ENCODE assay signal across 19 cellular contexts in the genomic region with DNA sequence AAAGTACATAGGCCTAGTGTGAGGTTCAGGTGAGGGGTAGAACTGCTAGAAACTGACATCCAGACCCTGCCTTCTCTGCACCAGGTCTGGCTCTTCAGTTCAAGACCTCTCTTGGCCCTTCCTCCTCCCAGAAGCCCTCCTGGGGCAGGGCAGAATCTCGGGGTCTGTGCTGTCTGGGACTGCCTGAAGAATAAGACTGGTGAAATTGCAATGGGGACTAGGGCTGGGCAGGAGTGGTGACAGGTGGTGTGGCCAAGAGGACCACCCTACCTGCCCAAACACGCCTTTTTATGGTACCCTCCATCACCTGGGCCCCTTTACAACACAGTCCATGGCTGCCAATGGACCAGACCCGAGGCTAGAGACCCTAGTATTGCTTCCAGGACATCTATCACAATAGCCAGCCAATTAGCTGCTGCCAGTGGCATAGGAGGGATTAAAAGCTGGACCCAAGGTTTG. TPM values are rescaled to one million over a fixed set of nuclear protein-coding genes. Genes with fewer than 3 reads are reported as not detected.
DNase-seq lines count a peak whose midpoint lies in the region; ATAC-seq, FAIRE-seq and TF ChIP-seq lines count a peak whose summit lies in the region.
"Had no signal": no experiment of that assay in that cellular context is flagged by ENCODE, and none has a peak within 500 bp of the region (broad histone marks: within the 10 kb centered on the region; RNA-seq: fewer than 3 reads in every experiment).

No MANE protein-coding gene starts in this region.

- no TSS peak for BruUV-seq in HepG2 (replicated peaks; lab: Mats Ljungman, UMichigan)

- no peaks in the 10 kb centered on the region for H3K9me3 ChIP-seq in HepG2 (ENCODE audit: low read length)
- no peaks in the 10 kb centered on the region for H3K9me3 ChIP-seq in right lobe of liver
- no peaks in the 10 kb centered on the region for H3K9me3 ChIP-seq in left lung
- H3K9me3 ChIP-seq in thyroid gland: no peaks in the 10 kb centered on the region
- H3K9me3 ChIP-seq: adrenal gland, Caco-2 had no signal

- CTCF ChIA-PET in HepG2 (lab: Yijun Ruan, JAX; ENCODE audit: low intra/inter-chr PET ratio, low total read pairs): no interaction called here
- CTCF ChIA-PET in activated B cell treated with CpG ODN at 0.5 μM for 24 hours (lab: Charles Lee): interaction anchor here (1.0 to 1.1 kb wide), 2 partner anchors 11 to 286 kb away, joined by 3 to 5 read pairs; no protein-coding TSS in a partner anchor

- no peak overlapping the region for H3K9ac ChIP-seq in HepG2 (ENCODE audit: insufficient read depth, low read depth, low read length)

- H3K27me3 ChIP-seq in HepG2 (ENCODE audit: control insufficient read depth in 1 of 2, insufficient read depth in 2 of 2, low read length in 2 of 2) (no peaks in the 10 kb centered on the region; a peak in 2 of 5 replicates), right lobe of liver (no peaks in the 10 kb centered on the region), left lung (no peaks in the 10 kb centered on the region), thyroid gland (no peaks in the 10 kb centered on the region)
- H3K27me3 ChIP-seq: adrenal gland had no signal

- no peak overlapping the region for H3K4me3 Mint-ChIP-seq in activated B cell treated with CpG ODN at 0.5 μM for 24 hours
- H3K4me3 Mint-ChIP-seq in nephron progenitor cell: no peak overlapping the region

- H3K4me3 ChIP-seq in HepG2 (replicated peaks in 1 of 3; ENCODE audit: insufficient read depth in 1 of 3, low read depth in 2 of 3, low read length in 3 of 3) (no peak overlapping the region), right lobe of liver (no peak overlapping the region), left lung (no peak overlapping the region), thyroid gland (replicated peaks in 1 of 3) (no peak overlapping the region)
- H3K4me3 ChIP-seq: adrenal gland had no signal

- H3K27ac ChIP-seq in HepG2 (ENCODE audit: extremely low read length, insufficient read depth, low read length) (no peak overlapping the region), right lobe of liver (no peak overlapping the region), left lung (no peak overlapping the region), thyroid gland (no peak overlapping the region)

- TF ChIP-seq POLR2A in HepG2 (IDR thresholded peaks at IDR 0.05; ENCODE audit: insufficient read depth in 1 of 2, low read depth in 2 of 2, low read length in 2 of 2) (no peak), right lobe of liver (IDR thresholded peaks at IDR 0.05) (no peak), thyroid gland (IDR thresholded peaks at IDR 0.05) (no peak)

- no peak for ATAC-seq in HepG2
- ATAC-seq in right lobe of liver: no peak
- no peak for ATAC-seq in activated B cell treated with CpG ODN at 0.5 μM for 24 hours (ENCODE audit: low read depth)
- no peak for ATAC-seq in left lung
- ATAC-seq in HG03039 (IDR thresholded peaks at IDR 0.05; ENCODE audit: unreplicated experiment): no peak
- ATAC-seq in HG02870 (IDR thresholded peaks at IDR 0.05; ENCODE audit: unreplicated experiment): no peak
- ATAC-seq: effector memory CD8-positive, alpha-beta T cell; natural killer cell treated with Interleukin-12 subunit alpha and Interleukin-12 subunit beta and Interleukin-15 and Interleukin-18, amount 100 ng/mL, for 72 hours had no signal

- H3K36me3 ChIP-seq in HepG2 (replicated peaks in 1 of 2; ENCODE audit: control insufficient read depth in 1 of 2, insufficient read depth in 2 of 2, low read length in 2 of 2) (peaks cover 18 to 56% of the 10 kb centered on the region in 2 experiments), right lobe of liver (peaks cover 0 to 46% (median 25%) of the 10 kb centered on the region in 4 donors), left lung (peaks cover 0 to 54% of the 10 kb centered on the region in 2 donors), thyroid gland (peaks cover 40 to 51% of the 10 kb centered on the region in 2 donors)

- no peak for TF ChIP-seq RAD21 in HepG2 (CRISPR knock-in tag; IDR thresholded peaks at IDR 0.05)

- no peak overlapping the region for H3K4me2 ChIP-seq in HepG2 (ENCODE audit: low read depth, low read length)

- peak overlapping the region; percentile 30 for H3K27ac Mint-ChIP-seq in activated B cell treated with CpG ODN at 0.5 μM for 24 hours
- peak overlapping the region; percentile 64 for H3K27ac Mint-ChIP-seq in nephron progenitor cell

- H3K4me1 Mint-ChIP-seq in activated B cell treated with CpG ODN at 0.5 μM for 24 hours (peaks cover 26% of the 10 kb centered on the region), nephron progenitor cell (peaks cover 31% of the 10 kb centered on the region)

- peaks cover 25% of the 10 kb centered on the region for H3K79me2 ChIP-seq in HepG2 (ENCODE audit: insufficient read depth, low read length)

- H3K9me3 Mint-ChIP-seq in activated B cell treated with CpG ODN at 0.5 μM for 24 hours: no peaks in the 10 kb centered on the region
- H3K9me3 Mint-ChIP-seq in nephron progenitor cell: no peaks in the 10 kb centered on the region
- H3K9me3 Mint-ChIP-seq: activated T-helper 2 cell treated with anti-CD3 and anti-CD28 coated beads, Interferon-gamma antibody, Interleukin-2, Interleukin-4, amounts not matched to agents 10 μg/mL and 5 μg/mL and 100 μg/mL, durations not matched to agents 14 hours and 24 hours and 36 hours; effector memory CD8-positive, alpha-beta T cell; memory B cell; natural killer cell treated with Interleukin-12 subunit alpha and Interleukin-12 subunit beta and Interleukin-15 and Interleukin-18, amount 100 ng/mL, for 72 hours; T-helper 1 cell treated with Interleukin-12 subunit alpha and Interleukin-12 subunit beta and Interleukin-4 antibody, amounts not matched to agents 30 μg/mL and 1 μg/mL, for 36 hours had no signal

- FAIRE-seq in HepG2 (lab: Jason Lieb, UNC): no peak
- FAIRE-seq: islet of Langerhans had no signal

- no peaks in the 10 kb centered on the region for H3K27me3 Mint-ChIP-seq in activated B cell treated with CpG ODN at 0.5 μM for 24 hours
- H3K27me3 Mint-ChIP-seq in nephron progenitor cell (ENCODE audit: low read depth, poor library complexity): peaks cover 6% of the 10 kb centered on the region
- H3K27me3 Mint-ChIP-seq: effector memory CD8-positive, alpha-beta T cell; memory B cell; natural killer cell treated with Interleukin-12 subunit alpha and Interleukin-12 subunit beta and Interleukin-15 and Interleukin-18, amount 100 ng/mL, for 72 hours had no signal

- peaks cover 26% of the 10 kb centered on the region for H3K4me1 ChIP-seq in HepG2 (ENCODE audit: insufficient read depth, low read length)
- peaks cover 0 to 22% (median 5%) of the 10 kb centered on the region in 4 donors for H3K4me1 ChIP-seq in right lobe of liver
- H3K4me1 ChIP-seq in left lung: peaks cover 8 to 25% of the 10 kb centered on the region in 2 donors
- H3K4me1 ChIP-seq in thyroid gland: peaks cover 22 to 27% of the 10 kb centered on the region in 2 donors

- TF ChIP-seq CTCF in HepG2 (CRISPR knock-in tag; IDR thresholded peaks at IDR 0.05) (no peak), right lobe of liver (IDR thresholded peaks at IDR 0.05) (no peak), activated B cell treated with CpG ODN at 0.5 μM for 24 hours (IDR thresholded peaks at IDR 0.05) (no peak), nephron progenitor cell (IDR thresholded peaks at IDR 0.05) (no peak), left lung (IDR thresholded peaks at IDR 0.05) (no peak), thyroid gland (IDR thresholded peaks at IDR 0.05) (no peak)

- DNase-seq in HepG2 (ENCODE audit: low spot score) (no peak), right lobe of liver (no peak), activated B cell treated with CpG ODN at 0.5 μM for 24 hours (no peak), nephron progenitor cell (no peak), left lung (no peak), thyroid gland (no peak)
- DNase-seq: adrenal gland; Caco-2; effector memory CD8-positive, alpha-beta T cell; EL; NCI-H1105; NCI-H526 treated with DMSO at 0.1 percent for 48 hours had no signal

- peaks cover 55% of the 10 kb centered on the region for H3K36me3 Mint-ChIP-seq in activated B cell treated with CpG ODN at 0.5 μM for 24 hours (ENCODE audit: low read depth)
- H3K36me3 Mint-ChIP-seq in nephron progenitor cell (ENCODE audit: low read depth): peaks cover 35% of the 10 kb centered on the region

- in situ Hi-C loops in HepG2 (cut with HindIII; ENCODE audit: extremely low pct_ligation_motif_present, low pct_unique_long_range_greater_than_20kb): no loop called here

- 0 out of 2 replicates have a peak, but pooled peaks cover 4% of the 10 kb centered on the region for H4K20me1 ChIP-seq in HepG2 (ENCODE audit: insufficient read depth, low read length)

- intact Hi-C loops in HepG2 (cut with micrococcal nuclease; ENCODE audit: unreplicated experiment): no loop called here
- intact Hi-C loops in right lobe of liver (cut with DNase I): no loop called here
- intact Hi-C loops in activated B cell treated with CpG ODN at 0.5 μM for 24 hours (cut with micrococcal nuclease): loop anchor here (5.0 to 10.0 kb wide), 2 partner anchors 180 to 412 kb away; no protein-coding TSS in a partner anchor
- intact Hi-C loops in left lung (cut with DNase I): no loop called here
- intact Hi-C loops in thyroid gland (cut with DNase I): no loop called here

- POLR2A ChIA-PET in HepG2 (lab: Yijun Ruan, JAX): interaction anchor here (1.2 kb wide), 1 partner anchor 26 kb away, joined by 4 read pairs; no protein-coding TSS in a partner anchor
- POLR2A ChIA-PET in activated B cell treated with CpG ODN at 0.5 μM for 24 hours (lab: Charles Lee): interaction anchor here (0.9 kb wide), 1 partner anchor 30 kb away, joined by 3 read pairs; a partner anchor contains a TSS

- no peak overlapping the region for H2AFZ ChIP-seq in HepG2 (ENCODE audit: low read length)

- WGBS in HepG2 (ENCODE audit: low lambda C conversion rate): 50% methylated on average over 2 of the region's 3 CpGs
- 80% methylated on average over 1 of the region's 3 CpGs for WGBS in right lobe of liver (ENCODE audit: insufficient coverage, low coverage, low lambda C conversion rate, missing lambda C conversion rate)
- 58 to 79% methylated on average over 3 of the region's 3 CpGs for WGBS in thyroid gland, 2 donors

- TF ChIP-seq EP300 in HepG2 (IDR thresholded peaks at IDR 0.05; ENCODE audit: low read depth in 2 of 2, low read length in 2 of 2) (no peak), HepG2 (CRISPR knock-in tag; IDR thresholded peaks at IDR 0.05; ENCODE audit: borderline replicate concordance) (no peak)

RNA-seq across cellular contexts. Expression of a gene that starts 1.5 kb away (rescaled TPM):
- 13.5 and 14.3 TPM in 2 replicates for total RNA-seq in HepG2 (2016; rRNA removed; fragmentation: Illumina TruSeq; extraction: Trizol)
- total RNA-seq in HepG2 (2016; cell fraction: cytosol; rRNA removed; fragmentation: Illumina TruSeq; extraction: Trizol; ENCODE audit: low read depth): 4.8 and 5.0 TPM in 2 replicates
- 13.6 and 14.6 TPM in 2 replicates for total RNA-seq in HepG2 (2016; cell fraction: insoluble cytoplasmic fraction; rRNA removed; fragmentation: Illumina TruSeq; extraction: Trizol)
- 10.8 and 12.0 TPM in 2 replicates for total RNA-seq in HepG2 (2016; cell fraction: membrane; rRNA removed; fragmentation: Illumina TruSeq; extraction: Trizol)
- total RNA-seq in HepG2 (2016; cell fraction: nucleus; rRNA removed; fragmentation: Illumina TruSeq; extraction: Trizol): 12.7 and 17.2 TPM in 2 replicates
- polyA plus RNA-seq in HepG2 (2011; rRNA removed): 35.2 and 44.2 TPM in 2 replicates
- polyA plus RNA-seq in HepG2 (2011; cell fraction: cytosol; rRNA removed): 25.4 and 38.7 TPM in 2 replicates
- 79.3 and 90.0 TPM in 2 replicates for polyA plus RNA-seq in HepG2 (2011; cell fraction: nucleus; rRNA removed)
- 14.1 and 18.5 TPM in 2 replicates for polyA plus RNA-seq in HepG2 (2012)
- polyA plus RNA-seq in HepG2 (2016; cell fraction: cytosol; fragmentation: Illumina TruSeq; extraction: Trizol; ENCODE audit: low read depth): 6.3 and 6.6 TPM in 2 replicates
- polyA plus RNA-seq in HepG2 (2016; cell fraction: insoluble cytoplasmic fraction; fragmentation: Illumina TruSeq; extraction: Trizol; ENCODE audit: low read depth): 15.7 and 21.1 TPM in 2 replicates
- 10.6 and 11.9 TPM in 2 replicates for polyA plus RNA-seq in HepG2 (2016; cell fraction: membrane; fragmentation: Illumina TruSeq; extraction: Trizol; ENCODE audit: low read depth)
- polyA plus RNA-seq in HepG2 (2016; cell fraction: nucleus; fragmentation: Illumina TruSeq; extraction: Trizol; ENCODE audit: insufficient read depth, low read depth): 26.0 and 26.3 TPM in 2 replicates
- polyA minus RNA-seq in HepG2 (2011; rRNA and poly(A)+ RNA removed; ENCODE audit: low replicate concordance): 68.5 and 115 TPM in 2 replicates
- 20.6 and 27.4 TPM in 2 replicates for polyA minus RNA-seq in HepG2 (2011; cell fraction: cytosol; rRNA and poly(A)+ RNA removed)
- 27.7 and 30.7 TPM in 2 replicates for polyA minus RNA-seq in HepG2 (2011; cell fraction: nucleus; rRNA and poly(A)+ RNA removed)
- total RNA-seq in right lobe of liver: 10 to 100 TPM in 4 of 6 experiments, 1 to 10 TPM in 2; 6.8 to 27.3 (median 12.3) TPM
- total RNA-seq in activated B cell treated with CpG ODN at 0.5 μM for 24 hours: 9.2 and 9.7 TPM in 2 replicates
- total RNA-seq in left lung: 10 to 100 TPM; 15.6 to 16.0 TPM
- 10 to 100 TPM; 21.6 to 32.2 (median 31.7) TPM for total RNA-seq in thyroid gland

RNA-seq across cellular contexts. Expression of a gene that starts 24.6 kb away (rescaled TPM):
- total RNA-seq in HepG2 (2016; rRNA removed; fragmentation: Illumina TruSeq; extraction: Trizol) (3.2 and 5.4 TPM in 2 replicates), right lobe of liver (under 1 TPM; 0.15 to 0.68 (median 0.34) TPM), activated B cell treated with CpG ODN at 0.5 μM for 24 hours (1.5 and 2.3 TPM in 2 replicates), left lung (1 to 10 TPM in 1 of 2 donors, under 1 TPM in 1; 0.93 to 1.2 TPM), thyroid gland (1 to 10 TPM in 2 of 4 donors, under 1 TPM in 2; 0.54 to 1.7 (median 1.0) TPM)
- 0.35 and 0.51 TPM in 2 replicates for total RNA-seq in HepG2 (2016; cell fraction: cytosol; rRNA removed; fragmentation: Illumina TruSeq; extraction: Trizol; ENCODE audit: low read depth)
- 2.7 and 5.4 TPM in 2 replicates for total RNA-seq in HepG2 (2016; cell fraction: insoluble cytoplasmic fraction; rRNA removed; fragmentation: Illumina TruSeq; extraction: Trizol)
- 1.1 and 1.2 TPM in 2 replicates for total RNA-seq in HepG2 (2016; cell fraction: membrane; rRNA removed; fragmentation: Illumina TruSeq; extraction: Trizol)
- 7.5 and 9.6 TPM in 2 replicates for total RNA-seq in HepG2 (2016; cell fraction: nucleus; rRNA removed; fragmentation: Illumina TruSeq; extraction: Trizol)
- 6.7 and 8.3 TPM in 2 replicates for polyA plus RNA-seq in HepG2 (2011; rRNA removed)
- 4.1 and 5.0 TPM in 2 replicates for polyA plus RNA-seq in HepG2 (2011; cell fraction: cytosol; rRNA removed)
- 54.2 and 80.2 TPM in 2 replicates for polyA plus RNA-seq in HepG2 (2011; cell fraction: nucleus; rRNA removed)
- 8.0 and 10.5 TPM in 2 replicates for polyA plus RNA-seq in HepG2 (2012)
- 0.34 and 0.35 TPM in 2 replicates for polyA plus RNA-seq in HepG2 (2016; cell fraction: cytosol; fragmentation: Illumina TruSeq; extraction: Trizol; ENCODE audit: low read depth)
- polyA plus RNA-seq in HepG2 (2016; cell fraction: insoluble cytoplasmic fraction; fragmentation: Illumina TruSeq; extraction: Trizol; ENCODE audit: low read depth): 2.4 and 3.0 TPM in 2 replicates
- polyA plus RNA-seq in HepG2 (2016; cell fraction: membrane; fragmentation: Illumina TruSeq; extraction: Trizol; ENCODE audit: low read depth): 0.61 and 0.63 TPM in 2 replicates
- 27.4 and 28.0 TPM in 2 replicates for polyA plus RNA-seq in HepG2 (2016; cell fraction: nucleus; fragmentation: Illumina TruSeq; extraction: Trizol; ENCODE audit: insufficient read depth, low read depth)
- polyA minus RNA-seq in HepG2 (2011; rRNA and poly(A)+ RNA removed; ENCODE audit: low replicate concordance): 6.7 and 18.0 TPM in 2 replicates
- polyA minus RNA-seq in HepG2 (2011; cell fraction: cytosol; rRNA and poly(A)+ RNA removed): 6.9 and 7.0 TPM in 2 replicates
- 18.9 and 19.6 TPM in 2 replicates for polyA minus RNA-seq in HepG2 (2011; cell fraction: nucleus; rRNA and poly(A)+ RNA removed)

RNA-seq across cellular contexts. Expression of a gene that starts 29.8 kb away (rescaled TPM):
- total RNA-seq in HepG2 (2016; rRNA removed; fragmentation: Illumina TruSeq; extraction: Trizol) (65.5 and 85.5 TPM in 2 replicates), right lobe of liver (10 to 100 TPM; 25.4 to 31.4 (median 27.4) TPM), activated B cell treated with CpG ODN at 0.5 μM for 24 hours (83.2 and 94.1 TPM in 2 replicates), left lung (10 to 100 TPM; 58.6 to 74.5 TPM), thyroid gland (100 to 1,000 TPM in 2 of 4 donors, 10 to 100 TPM in 2; 64.3 to 145 (median 93.0) TPM)
- 19.4 and 21.6 TPM in 2 replicates for total RNA-seq in HepG2 (2016; cell fraction: cytosol; rRNA removed; fragmentation: Illumina TruSeq; extraction: Trizol; ENCODE audit: low read depth)
- total RNA-seq in HepG2 (2016; cell fraction: insoluble cytoplasmic fraction; rRNA removed; fragmentation: Illumina TruSeq; extraction: Trizol): 63.7 and 86.9 TPM in 2 replicates
- total RNA-seq in HepG2 (2016; cell fraction: membrane; rRNA removed; fragmentation: Illumina TruSeq; extraction: Trizol): 32.1 and 38.0 TPM in 2 replicates
- 100 and 109 TPM in 2 replicates for total RNA-seq in HepG2 (2016; cell fraction: nucleus; rRNA removed; fragmentation: Illumina TruSeq; extraction: Trizol)
- 112 and 115 TPM in 2 replicates for polyA plus RNA-seq in HepG2 (2011; rRNA removed)
- polyA plus RNA-seq in HepG2 (2011; cell fraction: cytosol; rRNA removed): 66.7 and 84.4 TPM in 2 replicates
- 480 and 513 TPM in 2 replicates for polyA plus RNA-seq in HepG2 (2011; cell fraction: nucleus; rRNA removed)
- polyA plus RNA-seq in HepG2 (2012): 77.2 and 80.7 TPM in 2 replicates
- polyA plus RNA-seq in HepG2 (2016; cell fraction: cytosol; fragmentation: Illumina TruSeq; extraction: Trizol; ENCODE audit: low read depth): 16.4 and 20.0 TPM in 2 replicates
- 82.8 and 83.9 TPM in 2 replicates for polyA plus RNA-seq in HepG2 (2016; cell fraction: insoluble cytoplasmic fraction; fragmentation: Illumina TruSeq; extraction: Trizol; ENCODE audit: low read depth)
- polyA plus RNA-seq in HepG2 (2016; cell fraction: membrane; fragmentation: Illumina TruSeq; extraction: Trizol; ENCODE audit: low read depth): 26.4 and 27.7 TPM in 2 replicates
- polyA plus RNA-seq in HepG2 (2016; cell fraction: nucleus; fragmentation: Illumina TruSeq; extraction: Trizol; ENCODE audit: insufficient read depth, low read depth): 260 and 268 TPM in 2 replicates
- 71.8 and 84.4 TPM in 2 replicates for polyA minus RNA-seq in HepG2 (2011; rRNA and poly(A)+ RNA removed; ENCODE audit: low replicate concordance)
- polyA minus RNA-seq in HepG2 (2011; cell fraction: cytosol; rRNA and poly(A)+ RNA removed): 23.0 and 26.6 TPM in 2 replicates
- 87.8 and 89.9 TPM in 2 replicates for polyA minus RNA-seq in HepG2 (2011; cell fraction: nucleus; rRNA and poly(A)+ RNA removed)

RNA-seq across cellular contexts. Expression of a gene that starts 52.0 kb away (rescaled TPM):
- total RNA-seq in HepG2 (2016; rRNA removed; fragmentation: Illumina TruSeq; extraction: Trizol) (10.3 and 40.7 TPM in 2 replicates), right lobe of liver (1 to 10 TPM; 6.6 to 9.9 (median 8.6) TPM), activated B cell treated with CpG ODN at 0.5 μM for 24 hours (12.4 and 21.5 TPM in 2 replicates), left lung (10 to 100 TPM; 32.0 to 34.9 TPM), thyroid gland (10 to 100 TPM in 2 of 4 donors, 1 to 10 TPM in 2; 7.5 to 19.1 (median 11.4) TPM)
- 8.0 and 8.2 TPM in 2 replicates for total RNA-seq in HepG2 (2016; cell fraction: cytosol; rRNA removed; fragmentation: Illumina TruSeq; extraction: Trizol; ENCODE audit: low read depth)
- total RNA-seq in HepG2 (2016; cell fraction: insoluble cytoplasmic fraction; rRNA removed; fragmentation: Illumina TruSeq; extraction: Trizol): 9.6 and 38.5 TPM in 2 replicates
- total RNA-seq in HepG2 (2016; cell fraction: membrane; rRNA removed; fragmentation: Illumina TruSeq; extraction: Trizol): 8.3 and 9.4 TPM in 2 replicates
- 50.7 and 62.0 TPM in 2 replicates for total RNA-seq in HepG2 (2016; cell fraction: nucleus; rRNA removed; fragmentation: Illumina TruSeq; extraction: Trizol)
- polyA plus RNA-seq in HepG2 (2011; rRNA removed): 184 and 298 TPM in 2 replicates
- 90.8 and 93.6 TPM in 2 replicates for polyA plus RNA-seq in HepG2 (2011; cell fraction: cytosol; rRNA removed)
- 3,075 and 3,281 TPM in 2 replicates for polyA plus RNA-seq in HepG2 (2011; cell fraction: nucleus; rRNA removed)
- 163 and 233 TPM in 2 replicates for polyA plus RNA-seq in HepG2 (2012)
- polyA plus RNA-seq in HepG2 (2016; cell fraction: cytosol; fragmentation: Illumina TruSeq; extraction: Trizol; ENCODE audit: low read depth): 3.5 and 4.6 TPM in 2 replicates
- polyA plus RNA-seq in HepG2 (2016; cell fraction: insoluble cytoplasmic fraction; fragmentation: Illumina TruSeq; extraction: Trizol; ENCODE audit: low read depth): 6.7 and 9.8 TPM in 2 replicates
- 4.9 and 6.2 TPM in 2 replicates for polyA plus RNA-seq in HepG2 (2016; cell fraction: membrane; fragmentation: Illumina TruSeq; extraction: Trizol; ENCODE audit: low read depth)
- polyA plus RNA-seq in HepG2 (2016; cell fraction: nucleus; fragmentation: Illumina TruSeq; extraction: Trizol; ENCODE audit: insufficient read depth, low read depth): 133 and 147 TPM in 2 replicates
- polyA minus RNA-seq in HepG2 (2011; rRNA and poly(A)+ RNA removed; ENCODE audit: low replicate concordance): 56.2 and 422 TPM in 2 replicates
- 79.8 and 100 TPM in 2 replicates for polyA minus RNA-seq in HepG2 (2011; cell fraction: cytosol; rRNA and poly(A)+ RNA removed)
- polyA minus RNA-seq in HepG2 (2011; cell fraction: nucleus; rRNA and poly(A)+ RNA removed): 459 and 526 TPM in 2 replicates
